17 cellular contexts compared by ENCODE assay signal in the genomic region with DNA sequence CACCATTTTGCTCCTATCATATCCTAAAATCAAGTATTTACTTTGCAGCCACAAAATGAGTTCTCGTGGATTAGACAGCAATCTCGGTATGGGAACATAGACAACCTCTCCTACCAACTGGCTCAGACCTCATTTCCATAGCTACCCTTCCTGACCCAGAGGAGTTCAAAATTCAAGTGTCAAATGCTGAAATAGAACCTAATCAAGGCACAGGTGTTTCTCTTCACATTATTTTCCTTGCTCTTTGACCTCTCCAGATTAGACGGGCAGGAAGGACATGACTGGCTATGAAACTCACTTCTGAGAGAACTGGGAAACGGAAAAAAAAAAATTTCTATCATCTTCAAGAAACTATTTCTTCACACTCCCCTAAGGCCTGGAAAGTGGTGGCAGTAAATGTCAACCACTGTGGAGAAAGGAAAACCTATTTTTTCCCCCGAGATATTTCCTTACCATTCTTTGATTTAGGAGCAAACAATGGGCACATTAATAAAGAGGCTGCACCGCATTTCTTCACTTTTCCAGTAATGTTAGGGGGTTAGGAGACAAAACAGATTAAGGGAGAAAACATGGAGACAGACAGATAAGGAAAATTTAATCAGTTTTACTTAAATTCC.
DNase-seq lines count a peak whose midpoint lies in the region; ATAC-seq and TF ChIP-seq lines count a peak whose summit lies in the region.
"Had no signal": no experiment of that assay in that cellular context is flagged by ENCODE, and none has a peak within 500 bp of the region (broad histone marks: within the 10 kb centered on the region; RNA-seq: fewer than 3 reads in every experiment).

No MANE protein-coding gene starts in this region.

- peaks cover 2% of the 10 kb centered on the region for H3K36me3 ChIP-seq in CD8-positive, alpha-beta T cell (ENCODE audit: insufficient read depth, low read length)
- no peaks in the 10 kb centered on the region for H3K36me3 ChIP-seq in body of pancreas (replicated peaks in 1 of 2; ENCODE audit: insufficient read depth in 1 of 2, low read depth in 2 of 2)
- H3K36me3 ChIP-seq in thyroid gland: peaks cover 0 to 2% of the 10 kb centered on the region in 2 donors
- H3K36me3 ChIP-seq: BE2C, HAP-1 had no signal

- DNase-seq in CD8-positive, alpha-beta T cell: no peak
- DNase-seq in SK-MEL-5 (ENCODE audit: low read depth, low spot score) (peak; percentile 79), body of pancreas (peak in 1 of 4 donors; percentile 39), immature natural killer cell (no peak), thyroid gland (no peak)
- DNase-seq in stimulated activated effector memory CD8-positive, alpha-beta T cell treated with anti-CD3 and anti-CD28 coated beads, Interleukin-12 subunit alpha, Interleukin-12 subunit beta, amount 100 ng/mL, for 72 hours (ENCODE audit: low spot score in 2 of 2): no peak
- DNase-seq: ACHN; BE2C; C1 segment of cervical spinal cord; CD4-positive, alpha-beta T cell; DMS153; DMS79; GDM1; GM23248; IMR-90 had no signal

- POLR2A ChIA-PET in CD8-positive, alpha-beta T cell (lab: Charles Lee): no interaction called here

- CTCF ChIA-PET in CD8-positive, alpha-beta T cell (lab: Charles Lee): no interaction called here

- H3K27me3 Mint-ChIP-seq in CD8-positive, alpha-beta T cell (ENCODE audit: low read depth): no peaks in the 10 kb centered on the region
- peaks cover 0 to 7% (median under 1%) of the 10 kb centered on the region in 3 donors for H3K27me3 Mint-ChIP-seq in immature natural killer cell (ENCODE audit: low read depth in 3 of 3)
- H3K27me3 Mint-ChIP-seq: CD4-positive, alpha-beta T cell had no signal

- H3K4me1 Mint-ChIP-seq in CD8-positive, alpha-beta T cell (ENCODE audit: low read depth): peaks cover 4% of the 10 kb centered on the region
- H3K4me1 Mint-ChIP-seq in stimulated activated effector memory CD8-positive, alpha-beta T cell treated with anti-CD3 and anti-CD28 coated beads, Interleukin-12 subunit alpha, Interleukin-12 subunit beta, amount 100 ng/mL, for 72 hours: peaks cover 6% of the 10 kb centered on the region
- H3K4me1 Mint-ChIP-seq in immature natural killer cell: no peaks in the 10 kb centered on the region

- H3K27ac Mint-ChIP-seq in CD8-positive, alpha-beta T cell: peak overlapping the region; percentile 15
- H3K27ac Mint-ChIP-seq in stimulated activated effector memory CD8-positive, alpha-beta T cell treated with anti-CD3 and anti-CD28 coated beads, Interleukin-12 subunit alpha, Interleukin-12 subunit beta, amount 100 ng/mL, for 72 hours: peak overlapping the region; percentile 52
- no peak overlapping the region for H3K27ac Mint-ChIP-seq in immature natural killer cell
- H3K27ac Mint-ChIP-seq: CD4-positive, alpha-beta T cell had no signal

- no peak for ATAC-seq in CD8-positive, alpha-beta T cell
- peak; percentile 72 for ATAC-seq in body of pancreas
- no peak for ATAC-seq in stimulated activated effector memory CD8-positive, alpha-beta T cell treated with anti-CD3 and anti-CD28 coated beads, Interleukin-12 subunit alpha, Interleukin-12 subunit beta, amount 100 ng/mL, for 72 hours

- H3K4me3 Mint-ChIP-seq in CD8-positive, alpha-beta T cell: no peak overlapping the region
- no peak overlapping the region for H3K4me3 Mint-ChIP-seq in stimulated activated effector memory CD8-positive, alpha-beta T cell treated with anti-CD3 and anti-CD28 coated beads, Interleukin-12 subunit alpha, Interleukin-12 subunit beta, amount 100 ng/mL, for 72 hours
- no peak overlapping the region for H3K4me3 Mint-ChIP-seq in immature natural killer cell
- H3K4me3 Mint-ChIP-seq: CD4-positive, alpha-beta T cell had no signal

- no peaks in the 10 kb centered on the region for H3K27me3 ChIP-seq in CD8-positive, alpha-beta T cell (ENCODE audit: insufficient read depth, low read length)
- H3K27me3 ChIP-seq in body of pancreas: no peaks in the 10 kb centered on the region
- no peaks in the 10 kb centered on the region for H3K27me3 ChIP-seq in thyroid gland
- H3K27me3 ChIP-seq: BE2C had no signal

- H3K27ac ChIP-seq in CD8-positive, alpha-beta T cell (ENCODE audit: low read depth, low read length): no peak overlapping the region
- H3K27ac ChIP-seq in body of pancreas: peak overlapping the region in 3 of 4 donors; percentile 32 to 71 (median 48)
- no peak overlapping the region for H3K27ac ChIP-seq in thyroid gland
- H3K27ac ChIP-seq: GM23248, HL-60 had no signal

- H3K4me3 ChIP-seq in CD8-positive, alpha-beta T cell (ENCODE audit: low read depth, low read length): no peak overlapping the region
- H3K4me3 ChIP-seq in body of pancreas (no peak overlapping the region), thyroid gland (replicated peaks in 1 of 3) (no peak overlapping the region)
- H3K4me3 ChIP-seq: GM23248, HAP-1 had no signal

- peaks cover 15% of the 10 kb centered on the region for H3K36me3 Mint-ChIP-seq in CD8-positive, alpha-beta T cell
- H3K36me3 Mint-ChIP-seq in stimulated activated effector memory CD8-positive, alpha-beta T cell treated with anti-CD3 and anti-CD28 coated beads, Interleukin-12 subunit alpha, Interleukin-12 subunit beta, amount 100 ng/mL, for 72 hours: peaks cover 24% of the 10 kb centered on the region
- peaks cover 3 to 8% (median 7%) of the 10 kb centered on the region in 3 donors for H3K36me3 Mint-ChIP-seq in immature natural killer cell

- no peaks in the 10 kb centered on the region for H3K9me3 Mint-ChIP-seq in CD8-positive, alpha-beta T cell
- H3K9me3 Mint-ChIP-seq in stimulated activated effector memory CD8-positive, alpha-beta T cell treated with anti-CD3 and anti-CD28 coated beads, Interleukin-12 subunit alpha, Interleukin-12 subunit beta, amount 100 ng/mL, for 72 hours: no peaks in the 10 kb centered on the region
- no peaks in the 10 kb centered on the region for H3K9me3 Mint-ChIP-seq in immature natural killer cell
- H3K9me3 Mint-ChIP-seq: CD4-positive, alpha-beta T cell had no signal

- no peaks in the 10 kb centered on the region for H3K4me1 ChIP-seq in CD8-positive, alpha-beta T cell (ENCODE audit: insufficient read depth, low read length)
- H3K4me1 ChIP-seq in body of pancreas (peaks cover 49% of the 10 kb centered on the region), thyroid gland (no peaks in the 10 kb centered on the region)
- H3K4me1 ChIP-seq: BE2C, HAP-1 had no signal

- intact Hi-C loops in CD8-positive, alpha-beta T cell (cut with DNase I, micrococcal nuclease): no loop called here
- intact Hi-C loops in body of pancreas (cut with DNase I) (no loop called here), thyroid gland (cut with DNase I) (no loop called here)

- no peak for TF ChIP-seq POLR2A in body of pancreas (IDR thresholded peaks at IDR 0.05)
- no peak for TF ChIP-seq POLR2A in thyroid gland (IDR thresholded peaks at IDR 0.05)

- in situ Hi-C loops in SK-MEL-5 (cut with HindIII; ENCODE audit: low pct_unique_long_range_greater_than_20kb, low sequenced_read_pairs): no loop called here

- WGBS in body of pancreas, 2 donors: 31 to 46% methylated on average over 6 of the region's 6 CpGs
- WGBS in thyroid gland, 2 donors: 88 to 92% methylated on average over 6 of the region's 6 CpGs

- H3K9me3 ChIP-seq in CD8-positive, alpha-beta T cell (ENCODE audit: low read length): no peaks in the 10 kb centered on the region
- H3K9me3 ChIP-seq in body of pancreas (no peaks in the 10 kb centered on the region), thyroid gland (no peaks in the 10 kb centered on the region)
- H3K9me3 ChIP-seq: BE2C, HAP-1 had no signal

- TF ChIP-seq CTCF in CD8-positive, alpha-beta T cell (IDR thresholded peaks at IDR 0.05): no peak
- TF ChIP-seq CTCF in body of pancreas (IDR thresholded peaks at IDR 0.05) (no peak), thyroid gland (IDR thresholded peaks at IDR 0.05) (no peak)

Comparison
In these comparisons a context has a peak if more than half of its experiments do, and no peak if none do; other contexts are left out.
1. H3K27ac ChIP-seq: peak in body of pancreas (3 of 4); none in CD8-positive, alpha-beta T cell (single experiment) and thyroid gland (0 of 3).
2. H3K27ac Mint-ChIP-seq: peak in CD8-positive, alpha-beta T cell (single experiment) and stimulated activated effector memory CD8-positive, alpha-beta T cell treated with anti-CD3 and anti-CD28 coated beads, Interleukin-12 subunit alpha, Interleukin-12 subunit beta, amount 100 ng/mL, for 72 hours (single experiment); none in immature natural killer cell (0 of 6).